12 cellular contexts compared by ENCODE assay signal in genomic region chr7:144259067-144259466, GRCh38. TPM values are rescaled to one million over a fixed set of nuclear protein-coding genes. Genes with fewer than 3 reads are reported as not detected.
"Had no signal": no experiment of that assay in that cellular context is flagged by ENCODE, and none has a peak within 500 bp of the region (broad histone marks: within the 10 kb centered on the region; RNA-seq: fewer than 3 reads in every experiment).

No MANE protein-coding gene starts in this region.

RNA-seq across cellular contexts. Expression of gene OR2A7, which starts 5.5 kb away (rescaled TPM):
- total RNA-seq: natural killer cell treated with Interleukin-12 subunit alpha and Interleukin-12 subunit beta and Interleukin-15 and Interleukin-18, amount 100 ng/mL, for 72 hours had no signal

RNA-seq across cellular contexts. Expression of gene CTAGE8, which starts 10.0 kb away (rescaled TPM):
- total RNA-seq: osteocyte had no signal

RNA-seq across cellular contexts. Expression of gene OR2A42, which starts 19.7 kb away (rescaled TPM):
- total RNA-seq: natural killer cell treated with Interleukin-12 subunit alpha and Interleukin-12 subunit beta and Interleukin-15 and Interleukin-18, amount 100 ng/mL, for 72 hours; neural crest cell; pancreas; prostate gland; temporal lobe; tibial nerve had no signal
- polyA plus RNA-seq: pancreas, smooth muscle cell, stomach had no signal

RNA-seq across cellular contexts. Expression of gene OR2A1, which starts 53.2 kb away (rescaled TPM):
- total RNA-seq: naive thymus-derived CD8-positive, alpha-beta T cell; natural killer cell treated with Interleukin-12 subunit alpha and Interleukin-12 subunit beta and Interleukin-15 and Interleukin-18, amount 100 ng/mL, for 72 hours; osteocyte; pancreas; posterior vena cava; prostate gland; pulmonary artery endothelial cell; smooth muscle cell had no signal
- polyA plus RNA-seq: smooth muscle cell had no signal
